1 cellular context compared by ENCODE assay signal in the genomic region with DNA sequence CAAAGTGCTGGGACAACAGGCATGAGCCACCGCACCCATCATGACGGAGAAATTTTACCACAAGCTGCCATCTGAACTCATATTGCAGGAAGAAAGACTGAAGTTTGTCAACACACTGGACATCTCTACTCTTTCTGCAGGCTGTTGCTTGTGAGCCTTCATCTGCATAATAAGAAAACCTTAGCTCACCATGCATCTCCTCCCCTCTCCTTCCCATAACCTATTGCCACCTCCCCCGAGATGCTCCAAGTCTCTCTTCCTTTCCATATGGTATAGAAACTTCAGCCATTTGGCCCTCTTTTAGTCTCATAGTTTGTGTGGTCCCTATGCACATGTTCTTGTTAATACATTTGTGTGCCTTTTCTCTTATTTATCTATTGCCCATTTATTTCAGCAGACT.
"Had no signal": no experiment of that assay in that cellular context is flagged by ENCODE, and none has a peak within 500 bp of the region (broad histone marks: within the 10 kb centered on the region; RNA-seq: fewer than 3 reads in every experiment).

No MANE protein-coding gene starts in this region.

- H3K36me3 ChIP-seq: MG63 had no signal

- H3K9me3 ChIP-seq: MG63 had no signal

- H3K4me3 ChIP-seq: MG63 had no signal
